In genomic region chr9:132977626-132978450, GRCh38 we compare ENCODE assay signal across 8 cellular contexts. TPM values are rescaled to one million over a fixed set of nuclear protein-coding genes. Genes with fewer than 3 reads are reported as not detected.
DNase-seq lines count a peak whose midpoint lies in the region; ATAC-seq and TF ChIP-seq lines count a peak whose summit lies in the region.

No MANE protein-coding gene starts in this region.

- H3K36me3 ChIP-seq in RWPE2 (ENCODE audit: low read depth): no peaks in the 10 kb centered on the region
- H3K36me3 ChIP-seq in prostate gland: no peaks in the 10 kb centered on the region

- peak; percentile 53 for DNase-seq in DMS153 treated with DMSO at 0.1 percent for 48 hours (lab: John Stamatoyannopoulos, UW; ENCODE audit: unreplicated experiment)
- no peak for DNase-seq in DMS153 (lab: John Stamatoyannopoulos, UW)
- DNase-seq in RWPE2 (ENCODE audit: low spot score): no peak
- DNase-seq in activated effector memory CD4-positive, alpha-beta T cell treated with anti-CD3 and anti-CD28 coated beads, Interleukin-2, amount 50 U/mL, for 16 hours: peak; percentile 89
- DNase-seq in globus pallidus (ENCODE audit: low spot score): peak; percentile 53
- DNase-seq in prostate gland (ENCODE audit: low spot score): peak; percentile 51
- no peak for DNase-seq in NCI-H2029 treated with DMSO at 0.1 percent for 48 hours (lab: John Stamatoyannopoulos, UW)

- ATAC-seq in HG03342 (IDR thresholded peaks at IDR 0.05; ENCODE audit: unreplicated experiment): peak; percentile 50
- ATAC-seq in RWPE2 (ENCODE audit: low read depth): peak; percentile 80

- 12% methylated on average over 13 of the region's 13 CpGs for WGBS in prostate gland

- intact Hi-C loops in prostate gland (cut with DNase I): loop anchor here (10.0 kb wide), 1 partner anchor 173 kb away; no protein-coding TSS in a partner anchor

- TF ChIP-seq POLR2A in prostate gland (IDR thresholded peaks at IDR 0.05): no peak

- no peaks in the 10 kb centered on the region for H3K9me3 ChIP-seq in RWPE2 (ENCODE audit: severe bottlenecking)
- no peaks in the 10 kb centered on the region for H3K9me3 ChIP-seq in prostate gland

- H3K4me1 ChIP-seq in RWPE2 (ENCODE audit: insufficient read depth, poor library complexity, severe bottlenecking) (no peaks in the 10 kb centered on the region), prostate gland (replicated peaks) (no peaks in the 10 kb centered on the region)

- no peak overlapping the region for H3K27ac ChIP-seq in RWPE2 (ENCODE audit: poor library complexity, severe bottlenecking)
- no peak overlapping the region for H3K27ac ChIP-seq in prostate gland

- H3K27me3 ChIP-seq in RWPE2 (ENCODE audit: insufficient read depth, poor library complexity, severe bottlenecking): peaks cover 47% of the 10 kb centered on the region
- peaks cover 2% of the 10 kb centered on the region for H3K27me3 ChIP-seq in prostate gland (replicated peaks; ENCODE audit: insufficient read depth)

- H3K4me3 ChIP-seq in RWPE2 (ENCODE audit: severe bottlenecking) (no peak overlapping the region), prostate gland (no peak overlapping the region)

- peak; percentile 81 for TF ChIP-seq CTCF in RWPE2 (IDR thresholded peaks at IDR 0.05; ENCODE audit: poor library complexity, severe bottlenecking)
- TF ChIP-seq CTCF in prostate gland (IDR thresholded peaks at IDR 0.05): peak; percentile 19 to 74 (median 50)

RNA-seq across cellular contexts. Expression of gene GFI1B, which starts 0.7 kb away (rescaled TPM):
- total RNA-seq in prostate gland: under 1 TPM in 1 of 2 donors, not detected in 1; 0.85 TPM

RNA-seq across cellular contexts. Expression of gene TSC1, which starts 33.4 kb away (rescaled TPM):
- 10 to 100 TPM; 27.7 to 82.2 TPM for total RNA-seq in prostate gland

RNA-seq across cellular contexts. Expression of gene GTF3C5, which starts 53.0 kb away (rescaled TPM):
- total RNA-seq in prostate gland: 10 to 100 TPM; 63.1 to 97.2 TPM

Comparison
In these comparisons a context has a peak if more than half of its experiments do, and no peak if none do; other contexts are left out.
1. DNase-seq: peak in DMS153 treated with DMSO at 0.1 percent for 48 hours (single experiment), activated effector memory CD4-positive, alpha-beta T cell treated with anti-CD3 and anti-CD28 coated beads, Interleukin-2, amount 50 U/mL, for 16 hours (single experiment), globus pallidus (single experiment) and prostate gland (single experiment); none in DMS153 (single experiment), RWPE2 (single experiment) and NCI-H2029 treated with DMSO at 0.1 percent for 48 hours (single experiment).